In genomic region chr3:108603689-108604088, GRCh38 we compare ENCODE assay signal across 1 cellular context.
TF ChIP-seq lines count a peak whose summit lies in the region.

No MANE protein-coding gene starts in this region.

TF ChIP-seq in GM23338, 12 proteins besides CTCF, POLR2A, EP300 and RAD21 (continued from another document):
- TF ChIP-seq ZNF462 (CRISPR knock-in tag; IDR thresholded peaks at IDR 0.05) (no peak), STAT1 (IDR thresholded peaks at IDR 0.05; ENCODE audit: unreplicated experiment) (no peak), NANOG (IDR thresholded peaks at IDR 0.05; ENCODE audit: borderline replicate concordance) (no peak), ETS1 (IDR thresholded peaks at IDR 0.05) (no peak), EZH2phosphoT487 (IDR thresholded peaks at IDR 0.05; ENCODE audit: unreplicated experiment) (no peak), CREB1 (CRISPR knock-in tag; IDR thresholded peaks at IDR 0.05; ENCODE audit: low read depth) (no peak), ZNF331 (CRISPR knock-in tag; IDR thresholded peaks at IDR 0.05; ENCODE audit: low read depth) (no peak), EZH2 (IDR thresholded peaks at IDR 0.05; ENCODE audit: low read depth, unreplicated experiment) (no peak), ZNF114 (CRISPR knock-in tag; IDR thresholded peaks at IDR 0.05) (no peak)
